In the genomic region with DNA sequence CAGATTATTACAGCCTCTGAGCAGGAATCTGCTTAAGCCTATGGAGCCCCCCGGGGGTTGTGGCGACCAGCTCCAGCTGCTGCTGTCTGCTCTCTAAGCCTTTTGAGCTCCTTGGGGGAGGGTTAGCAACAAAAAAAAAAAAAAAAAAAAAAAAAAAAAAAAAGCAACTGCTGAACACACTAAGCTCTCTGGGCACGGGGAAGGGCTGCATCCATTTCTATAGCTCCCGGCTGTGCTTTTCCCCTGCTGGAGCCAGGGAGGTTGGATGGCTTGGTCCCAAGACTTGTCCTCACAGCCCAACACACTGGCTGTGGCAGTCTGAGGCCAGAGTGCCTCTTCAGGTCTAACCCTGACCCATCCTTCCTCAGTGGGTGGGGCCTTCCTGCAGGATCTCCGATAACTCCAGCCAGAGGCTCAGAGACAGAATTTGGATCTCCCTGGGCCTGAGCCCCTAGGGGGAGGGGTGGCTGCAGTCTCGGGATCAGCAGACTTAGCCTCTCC, we compare ENCODE assay signal across 33 cellular contexts.
A peak's percentile ranks its signal among the peaks of the same experiment; 100 is the strongest.
DNase-seq lines count a peak whose midpoint lies in the region; ATAC-seq and TF ChIP-seq lines count a peak whose summit lies in the region.
"Had no signal": no experiment of that assay in that cellular context is flagged by ENCODE, and none has a peak within 500 bp of the region (broad histone marks: within the 10 kb centered on the region; RNA-seq: fewer than 3 reads in every experiment).

No MANE protein-coding gene starts in this region.

- H3K4me3 ChIP-seq in endodermal cell (ENCODE audit: low read length), result no peak overlapping the region
- no peak overlapping the region for H3K4me3 ChIP-seq in retinal pigment epithelial cell (ENCODE audit: low read length)
- H3K4me3 ChIP-seq: gastrocnemius medialis, hepatocyte, lung, ovary, skin epidermis, uterus had no signal

- H3K27ac Mint-ChIP-seq in endodermal cell, result no peak overlapping the region
- H3K27ac Mint-ChIP-seq in stimulated activated memory B cell treated with anti-CD40 and anti-IgM and Interleukin-4, amounts not matched to agents 10 μg/mL and 1 μg/mL and 100 μg/mL, for 72 hours, result no peak overlapping the region
- H3K27ac Mint-ChIP-seq: activated T-helper 2 cell treated with anti-CD3 and anti-CD28 coated beads, Interferon-gamma antibody, Interleukin-2, Interleukin-4, amounts not matched to agents 10 μg/mL and 5 μg/mL and 100 μg/mL, durations not matched to agents 14 hours and 24 hours and 36 hours; natural killer cell; T-helper 17 cell had no signal

- peaks cover 29% of the 10 kb centered on the region for H3K36me3 Mint-ChIP-seq in endodermal cell (ENCODE audit: low read depth)
- H3K36me3 Mint-ChIP-seq in stimulated activated memory B cell treated with anti-CD40 and anti-IgM and Interleukin-4, amounts not matched to agents 10 μg/mL and 1 μg/mL and 100 μg/mL, for 72 hours, result no peaks in the 10 kb centered on the region
- H3K36me3 Mint-ChIP-seq: natural killer cell had no signal

- no peaks in the 10 kb centered on the region for H3K27me3 Mint-ChIP-seq in endodermal cell (ENCODE audit: insufficient read depth)
- H3K27me3 Mint-ChIP-seq in stimulated activated memory B cell treated with anti-CD40 and anti-IgM and Interleukin-4, amounts not matched to agents 10 μg/mL and 1 μg/mL and 100 μg/mL, for 72 hours, result no peaks in the 10 kb centered on the region
- H3K27me3 Mint-ChIP-seq: brain, T-helper 17 cell had no signal

- no peak overlapping the region for H3K27ac ChIP-seq in endodermal cell (ENCODE audit: low read depth, low read length)
- H3K27ac ChIP-seq: gastrocnemius medialis, hepatocyte, ovary, skin epidermis, uterus had no signal

- no peak for ATAC-seq in HG03521 (IDR thresholded peaks at IDR 0.05; ENCODE audit: unreplicated experiment)
- ATAC-seq in stimulated activated memory B cell treated with anti-CD40 and anti-IgM and Interleukin-4, amounts not matched to agents 10 μg/mL and 1 μg/mL and 100 μg/mL, for 72 hours, result no peak
- ATAC-seq: gastrocnemius medialis; natural killer cell; PC-3; SK-N-SH treated with all-trans-retinoic acid at 6 μM for 48 hours; stimulated activated naive CD8-positive, alpha-beta T cell treated with anti-CD3 and anti-CD28 coated beads, Interleukin-15, Interleukin-2, amounts not matched to agents 100 U/mL and 50 U/mL, for 24 hours; T-helper 17 cell had no signal

- H3K4me3 Mint-ChIP-seq in endodermal cell, result no peak overlapping the region
- H3K4me3 Mint-ChIP-seq in stimulated activated memory B cell treated with anti-CD40 and anti-IgM and Interleukin-4, amounts not matched to agents 10 μg/mL and 1 μg/mL and 100 μg/mL, for 72 hours, result no peak overlapping the region
- H3K4me3 Mint-ChIP-seq: brain, natural killer cell, T-helper 17 cell had no signal

- H3K36me3 ChIP-seq in endodermal cell (ENCODE audit: control insufficient read depth, insufficient read depth, low read length), result peaks cover 3% of the 10 kb centered on the region
- H3K36me3 ChIP-seq: gastrocnemius medialis, ovary, uterus had no signal

- H3K9me3 ChIP-seq in endodermal cell (ENCODE audit: control insufficient read depth, low read length), result peaks cover 17% of the 10 kb centered on the region
- H3K9me3 ChIP-seq: ovary, uterus had no signal

- H3K9me3 Mint-ChIP-seq in endodermal cell, result peaks cover 19% of the 10 kb centered on the region
- peaks cover 10% of the 10 kb centered on the region for H3K9me3 Mint-ChIP-seq in stimulated activated memory B cell treated with anti-CD40 and anti-IgM and Interleukin-4, amounts not matched to agents 10 μg/mL and 1 μg/mL and 100 μg/mL, for 72 hours

- 60 to 88% methylated on average over 1 to 6 of the region's 6 CpGs for WGBS in endodermal cell (ENCODE audit: insufficient coverage in 1 of 2, insufficient read length in 1 of 2), 2 experiments

- H3K27me3 ChIP-seq in endodermal cell (ENCODE audit: control insufficient read depth, insufficient read depth, low read length, poor library complexity, severe bottlenecking), result no peaks in the 10 kb centered on the region
- H3K27me3 ChIP-seq: hepatocyte, ovary, uterus had no signal

- TF ChIP-seq CTCF in endodermal cell (conservative IDR thresholded peaks at IDR 0.05) (no peak), retinal pigment epithelial cell (conservative IDR thresholded peaks at IDR 0.05; ENCODE audit: low read depth, low read length) (no peak)

- no peaks in the 10 kb centered on the region for H3K4me1 ChIP-seq in endodermal cell (ENCODE audit: control insufficient read depth, insufficient read depth, low read length)
- H3K4me1 ChIP-seq: gastrocnemius medialis, uterus had no signal

- peaks cover 9% of the 10 kb centered on the region for H3K4me1 Mint-ChIP-seq in endodermal cell
- no peaks in the 10 kb centered on the region for H3K4me1 Mint-ChIP-seq in stimulated activated memory B cell treated with anti-CD40 and anti-IgM and Interleukin-4, amounts not matched to agents 10 μg/mL and 1 μg/mL and 100 μg/mL, for 72 hours
- H3K4me1 Mint-ChIP-seq: natural killer cell, T-helper 17 cell had no signal

- peak; percentile 58 for DNase-seq in NCI-H146 (lab: John Stamatoyannopoulos, UW)
- DNase-seq in NCI-H146 treated with DMSO at 0.1 percent for 48 hours (lab: John Stamatoyannopoulos, UW; ENCODE audit: unreplicated experiment), result no peak
- DNase-seq in NCI-H524 treated with DMSO at 0.1 percent for 48 hours (lab: John Stamatoyannopoulos, UW), result peak; percentile 43
- peak; percentile 52 for DNase-seq in endodermal cell
- DNase-seq in retinal pigment epithelial cell (ENCODE audit: low read depth), result peak; percentile 31
- no peak for DNase-seq in stimulated activated CD8-positive, alpha-beta memory T cell treated with anti-CD3 and anti-CD28 coated beads, Interleukin-4, amount 100 ng/mL, for 48 hours
- DNase-seq: 8988T; activated naive CD4-positive, alpha-beta T cell treated with anti-CD3 and anti-CD28 coated beads, Interleukin-2, amount 50 U/mL, for 16 hours; activated T-cell treated with anti-CD3 and anti-CD28 coated beads for 4 hours; amniotic stem cell; cerebellar nuclear complex; dermis blood vessel endothelial cell; DND-41; gastrocnemius medialis; IMR-90; MV-4-11; natural killer cell; NCI-H1436; NCI-H510A; NK-92 treated with Interleukin-12 subunit alpha and Interleukin-12 subunit beta, amount 100 ng/mL, for 24 hours; ovary; PC-3; stimulated activated naive CD8-positive, alpha-beta T cell treated with anti-CD3 and anti-CD28 coated beads, Interleukin-15, Interleukin-2, amounts not matched to agents 100 U/mL and 50 U/mL, for 24 hours; T-helper 17 cell; uterus had no signal

- no peak overlapping the region for H3K9ac ChIP-seq in endodermal cell (ENCODE audit: extremely low read depth, low read length, poor library complexity, severe bottlenecking)

Comparison
In these comparisons a context has a peak if more than half of its experiments do, and no peak if none do; other contexts are left out.
1. DNase-seq: peak in NCI-H146 (single experiment), NCI-H524 treated with DMSO at 0.1 percent for 48 hours (single experiment), endodermal cell (single experiment) and retinal pigment epithelial cell (single experiment); none in NCI-H146 treated with DMSO at 0.1 percent for 48 hours (single experiment) and stimulated activated CD8-positive, alpha-beta memory T cell treated with anti-CD3 and anti-CD28 coated beads, Interleukin-4, amount 100 ng/mL, for 48 hours (single experiment).